8 cellular contexts compared by ENCODE assay signal in the genomic region with DNA sequence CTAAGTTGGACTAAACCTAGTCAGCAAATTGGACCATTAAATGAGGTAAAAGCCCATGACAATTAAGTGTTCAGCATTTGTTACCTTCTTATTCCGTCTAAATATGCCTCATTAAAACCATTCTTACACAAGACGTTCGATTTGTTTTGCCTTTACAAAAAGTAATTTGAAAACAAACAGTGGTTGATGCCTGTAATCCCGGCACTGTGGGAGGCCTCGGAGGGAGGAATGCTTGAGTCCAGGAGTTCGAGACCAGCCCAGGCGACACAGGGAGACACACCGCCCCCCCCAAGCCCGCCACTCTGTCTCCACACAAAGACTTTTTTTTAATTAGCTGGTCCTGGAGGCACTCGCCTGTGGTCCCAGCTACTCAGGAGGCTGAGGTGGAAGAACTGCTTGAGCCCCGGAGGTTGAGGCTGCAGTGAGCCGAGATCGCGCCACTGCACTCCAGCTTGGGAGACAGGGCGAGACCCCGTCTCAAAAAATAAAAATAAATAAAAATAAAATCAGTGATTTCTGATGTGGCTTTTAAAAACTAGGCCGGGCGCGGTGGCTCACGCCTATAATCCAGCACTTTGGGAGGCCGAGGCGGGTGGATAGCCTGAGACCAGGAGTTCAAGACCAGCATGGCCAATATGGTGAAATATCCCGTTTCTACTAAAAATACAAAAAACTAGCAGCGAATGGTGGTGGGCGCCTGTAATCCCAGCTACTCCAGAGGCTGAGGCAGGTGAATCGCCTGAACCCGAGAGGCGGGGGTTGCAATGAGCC. TPM values are rescaled to one million over a fixed set of nuclear protein-coding genes. Genes with fewer than 3 reads are reported as not detected.
DNase-seq lines count a peak whose midpoint lies in the region; ATAC-seq lines count a peak whose summit lies in the region.

No MANE protein-coding gene starts in this region.

- intact Hi-C loops in activated CD4-positive, alpha-beta memory T cell treated with anti-CD3 and anti-CD28 coated beads for 36 hours (cut with micrococcal nuclease), result loop anchor here (5.0 kb wide), 1 partner anchor 372 kb away; no protein-coding TSS in a partner anchor

- ATAC-seq in HG02571 (IDR thresholded peaks at IDR 0.05; ENCODE audit: unreplicated experiment), result no peak

- peak overlapping the region; percentile 98 for H3K27ac Mint-ChIP-seq in activated CD4-positive, alpha-beta memory T cell treated with anti-CD3 and anti-CD28 coated beads for 36 hours

- CTCF ChIA-PET in activated CD4-positive, alpha-beta memory T cell treated with anti-CD3 and anti-CD28 coated beads for 36 hours (lab: Charles Lee), result interaction anchor here (0.8 to 2.3 kb wide), 6 partner anchors 24 to 935 kb away, joined by 3 to 10 read pairs (median 5); a partner anchor contains a TSS

- no peaks in the 10 kb centered on the region for H3K9me3 Mint-ChIP-seq in activated CD4-positive, alpha-beta memory T cell treated with anti-CD3 and anti-CD28 coated beads for 36 hours

- peak overlapping the region; percentile 98 for H3K4me3 Mint-ChIP-seq in activated CD4-positive, alpha-beta memory T cell treated with anti-CD3 and anti-CD28 coated beads for 36 hours

- DNase-seq in stimulated activated CD4-positive, alpha-beta T cell treated with anti-CD3 and anti-CD28 coated beads, Interleukin-4, amount 100 ng/mL, for 24 hours, result peak; percentile 8
- DNase-seq in stimulated activated CD4-positive, alpha-beta T cell treated with anti-CD3 and anti-CD28 coated beads, Interleukin-12 subunit alpha, Interleukin-12 subunit beta, amount 100 ng/mL, for 4 hours, result no peak
- DNase-seq in activated CD4-positive, alpha-beta memory T cell treated with anti-CD3 and anti-CD28 coated beads for 36 hours, result peak; percentile 24
- DNase-seq in foreskin melanocyte (peak; percentile 20), pons (ENCODE audit: low spot score) (peak; percentile 19), AG20443 (ENCODE audit: low spot score) (no peak)
- no peak for DNase-seq in stimulated activated naive CD4-positive, alpha-beta T cell treated with Interleukin-2 at 50 U/mL for 16 hours (lab: John Stamatoyannopoulos, UW)

- no peaks in the 10 kb centered on the region for H3K27me3 Mint-ChIP-seq in activated CD4-positive, alpha-beta memory T cell treated with anti-CD3 and anti-CD28 coated beads for 36 hours

- H3K36me3 Mint-ChIP-seq in activated CD4-positive, alpha-beta memory T cell treated with anti-CD3 and anti-CD28 coated beads for 36 hours, result peaks cover 29% of the 10 kb centered on the region

- POLR2A ChIA-PET in activated CD4-positive, alpha-beta memory T cell treated with anti-CD3 and anti-CD28 coated beads for 36 hours (lab: Charles Lee), result interaction anchor here (0.6 to 2.3 kb wide), 6 partner anchors 9 to 340 kb away, joined by 3 to 6 read pairs (median 3); a partner anchor contains a TSS

- H3K4me1 Mint-ChIP-seq in activated CD4-positive, alpha-beta memory T cell treated with anti-CD3 and anti-CD28 coated beads for 36 hours (ENCODE audit: low read depth), result peaks cover 42% of the 10 kb centered on the region

RNA-seq across cellular contexts. Expression of a gene that starts 0.9 kb away (rescaled TPM):
- 100 to 1,000 TPM; 686 to 718 TPM for total RNA-seq in activated CD4-positive, alpha-beta memory T cell treated with anti-CD3 and anti-CD28 coated beads for 36 hours

RNA-seq across cellular contexts. Expression of a gene that starts 44.5 kb away (rescaled TPM):
- total RNA-seq in activated CD4-positive, alpha-beta memory T cell treated with anti-CD3 and anti-CD28 coated beads for 36 hours, result 1 to 10 TPM; 1.8 to 2.4 TPM

RNA-seq across cellular contexts. Expression of a gene that starts 56.5 kb away (rescaled TPM):
- total RNA-seq in activated CD4-positive, alpha-beta memory T cell treated with anti-CD3 and anti-CD28 coated beads for 36 hours, result 1 to 10 TPM; 4.9 to 5.6 TPM

Comparison
In these comparisons a context has a peak if more than half of its experiments do, and no peak if none do; other contexts are left out.
1. DNase-seq: peak in stimulated activated CD4-positive, alpha-beta T cell treated with anti-CD3 and anti-CD28 coated beads, Interleukin-4, amount 100 ng/mL, for 24 hours (single experiment), activated CD4-positive, alpha-beta memory T cell treated with anti-CD3 and anti-CD28 coated beads for 36 hours (single experiment), foreskin melanocyte (single experiment) and pons (single experiment); none in stimulated activated CD4-positive, alpha-beta T cell treated with anti-CD3 and anti-CD28 coated beads, Interleukin-12 subunit alpha, Interleukin-12 subunit beta, amount 100 ng/mL, for 4 hours (single experiment), AG20443 (single experiment) and stimulated activated naive CD4-positive, alpha-beta T cell treated with Interleukin-2 at 50 U/mL for 16 hours (single experiment).